27 cellular contexts compared by ENCODE assay signal in genomic region chr7:155073922-155074321, GRCh38. TPM values are rescaled to one million over a fixed set of nuclear protein-coding genes. Genes with fewer than 3 reads are reported as not detected.
"Had no signal": no experiment of that assay in that cellular context is flagged by ENCODE, and none has a peak within 500 bp of the region (broad histone marks: within the 10 kb centered on the region; RNA-seq: fewer than 3 reads in every experiment).

No MANE protein-coding gene starts in this region.

- H3K4me3 ChIP-seq: K562 had no signal

- H3K4me3 Mint-ChIP-seq: T-cell had no signal

- ATAC-seq: HepG2, K562, Panc1, PC-3, T-cell had no signal

- H3K9ac ChIP-seq: KMS-11, SK-N-SH had no signal

- H3K27ac Mint-ChIP-seq: T-cell had no signal

- H3K27ac ChIP-seq: KMS-11, RWPE1 had no signal

- H3K4me2 ChIP-seq: KMS-11, SK-N-SH had no signal

- DNase-seq: IMR-90, Kasumi-1, MM.1S, NCI-H1092 treated with DMSO at 0.1 percent for 48 hours, NCI-H1436, NCI-H187, NCI-H2029, NCI-H2081 treated with DMSO at 0.1 percent for 48 hours, NCI-H2171 treated with DMSO at 0.1 percent for 48 hours, NCI-H345, NCI-H446 treated with DMSO at 0.1 percent for 48 hours, NCI-H510A treated with DMSO at 0.1 percent for 48 hours, NCI-H69, NCI-H774, PC-3, SHP77, SK-N-SH, SW 1271, T-cell had no signal

- H3K36me3 Mint-ChIP-seq: T-cell had no signal

- H3K9me3 Mint-ChIP-seq: T-cell had no signal

RNA-seq across cellular contexts. Expression of gene HTR5A, which starts 3.8 kb away (rescaled TPM):
- total RNA-seq: HepG2, HT1080, IMR-90, K562, M059J, PC-3, SK-MEL-5, T-cell had no signal
- polyA plus RNA-seq: HepG2, IMR-90, SK-N-SH had no signal
